ENCODE assay signal across 8 cellular contexts in genomic region chr6:34791842-34792604, GRCh38. TPM values are rescaled to one million over a fixed set of nuclear protein-coding genes. Genes with fewer than 3 reads are reported as not detected.
DNase-seq lines count a peak whose midpoint lies in the region; ATAC-seq, FAIRE-seq and TF ChIP-seq lines count a peak whose summit lies in the region.

Gene BLTP3A (plus strand): TSS chr6:34792083. CDS start chr6:34792251, 168 bp downstream.

- dilution Hi-C loops in endothelial cell of umbilical vein (cut with MboI; ENCODE audit: extremely low pct_ligation_motif_present, low sequenced_read_pairs) = no loop called here

- H3K4me3 ChIP-seq in endothelial cell of umbilical vein (replicated peaks in 1 of 3; ENCODE audit: insufficient read depth in 1 of 3, low read depth in 1 of 3, low read length in 3 of 3) = peak within 1 kb of the TSS; percentile 77 to 97 (median 82)

- H4K20me1 ChIP-seq in endothelial cell of umbilical vein (replicated peaks; ENCODE audit: control insufficient read depth, extremely low read depth, insufficient read depth, low read length) = peaks cover 2% of the 10 kb centered on the region

- H3K9me1 ChIP-seq in endothelial cell of umbilical vein (replicated peaks; ENCODE audit: control insufficient read depth, extremely low read depth, insufficient read depth, low read length) = no peaks in the 10 kb centered on the region

- H3K27ac ChIP-seq in endothelial cell of umbilical vein (ENCODE audit: insufficient read depth, low read depth, low read length) = peak within 1 kb of the TSS; percentile 48

- CTCF ChIA-PET in endothelial cell of umbilical vein (lab: Charles Lee) = interaction anchor here (1.0 to 2.9 kb wide), 19 partner anchors 9 to 448 kb away, joined by 3 to 14 read pairs (median 5); partner anchors contain the start of genes ANKS1A, ILRUN, SNRPC and TAF11

- intact Hi-C loops in endothelial cell of umbilical vein (cut with micrococcal nuclease) = loop anchor here (1.0 kb wide), 3 partner anchors 35 to 96 kb away; partner anchors contain the start of genes SNRPC and TAF11

- H3K4me2 ChIP-seq in endothelial cell of umbilical vein (ENCODE audit: insufficient read depth, low read length) = peak within 1 kb of the TSS; percentile 97

- TF ChIP-seq POLR2A in endothelial cell of umbilical vein (IDR thresholded peaks at IDR 0.05; ENCODE audit: low read depth, low read length) = peak; percentile 78

- POLR2A ChIA-PET in endothelial cell of umbilical vein (lab: Charles Lee) = interaction anchor here (0.9 kb wide), 1 partner anchor 96 kb away, joined by 3 read pairs; the partner anchor contains the start of gene TAF11

- no peaks in the 10 kb centered on the region for H3K9me3 ChIP-seq in endothelial cell of umbilical vein (replicated peaks; ENCODE audit: control insufficient read depth, insufficient read depth, low read length)

- TF ChIP-seq CTCF in endothelial cell of umbilical vein (IDR thresholded peaks at IDR 0.05; ENCODE audit: extremely low read depth in 1 of 2, insufficient read depth in 1 of 2, low read depth in 1 of 2, low read length in 2 of 2) = peak in 1 of 2 donors; percentile 6

- BruUV-seq in endothelial cell of umbilical vein (replicated peaks; lab: Mats Ljungman, UMichigan) = no TSS peak

- H2AFZ ChIP-seq in endothelial cell of umbilical vein (ENCODE audit: low read depth, low read length) = peak within 1 kb of the TSS; percentile 100

- peak; percentile 79 for ATAC-seq in GM19395 (IDR thresholded peaks at IDR 0.05; ENCODE audit: unreplicated experiment)
- peak; percentile 90 for ATAC-seq in HG03571 (IDR thresholded peaks at IDR 0.05; ENCODE audit: unreplicated experiment)

- H3K79me2 ChIP-seq in endothelial cell of umbilical vein (ENCODE audit: control insufficient read depth, insufficient read depth, low read length) = peaks cover 2% of the 10 kb centered on the region

- no peaks in the 10 kb centered on the region for H3K36me3 ChIP-seq in endothelial cell of umbilical vein (ENCODE audit: control insufficient read depth in 2 of 2, extremely low read depth in 1 of 2, insufficient read depth in 2 of 2, low read length in 2 of 2)

- no peaks in the 10 kb centered on the region for H3K27me3 ChIP-seq in endothelial cell of umbilical vein (ENCODE audit: control insufficient read depth in 2 of 2, insufficient read depth in 2 of 2, low read length in 2 of 2)

- peaks cover 21% of the 10 kb centered on the region for H3K4me1 ChIP-seq in endothelial cell of umbilical vein (ENCODE audit: control insufficient read depth, extremely low read depth, insufficient read depth, low read length)

- no peak for FAIRE-seq in endothelial cell of umbilical vein (lab: Jason Lieb, UNC)

- DNase-seq in CD1c-positive myeloid dendritic cell (ENCODE audit: extremely low spot score) (peak; percentile 92), NOMO-1 treated with DMSO at 0.1 percent for 48 hours (lab: John Stamatoyannopoulos, UW; ENCODE audit: unreplicated experiment) (peak; percentile 70), endothelial cell of umbilical vein (ENCODE audit: low read depth, low spot score) (peak; percentile 69), middle frontal gyrus (ENCODE audit: extremely low spot score, low spot score) (peak; percentile 73)
- peak; percentile 79 for DNase-seq in activated CD8-positive, alpha-beta memory T cell treated with anti-CD3 and anti-CD28 coated beads, Interleukin-2, amount 50 U/mL, for 4 hours
- peak; percentile 58 to 65 for DNase-seq in stimulated activated CD8-positive, alpha-beta memory T cell treated with anti-CD3 and anti-CD28 coated beads, Interleukin-2, amount 100 ng/mL, for 48 hours (ENCODE audit: low read depth in 2 of 2)

- peak within 1 kb of the TSS; percentile 68 for H3K9ac ChIP-seq in endothelial cell of umbilical vein (replicated peaks; ENCODE audit: extremely low read depth, insufficient read depth, low read length)

TF ChIP-seq in endothelial cell of umbilical vein, 7 proteins besides CTCF, POLR2A, EP300 and RAD21:
- no peak for TF ChIP-seq JUN (IDR thresholded peaks at IDR 0.05; ENCODE audit: borderline replicate concordance, insufficient read depth, insufficient read length, low read depth)
- no peak for TF ChIP-seq EZH2 (IDR thresholded peaks at IDR 0.05; ENCODE audit: borderline replicate concordance, low read depth, low read length, severe bottlenecking)
- TF ChIP-seq POLR2AphosphoS5 (IDR thresholded peaks at IDR 0.05; ENCODE audit: insufficient read depth, low read depth, low read length) = peak; percentile 83

RNA-seq across cellular contexts. Expression of gene BLTP3A, which starts in this region (rescaled TPM):
- 9.3 and 10.5 TPM in 2 replicates for total RNA-seq in endothelial cell of umbilical vein
- 4.2 and 4.6 TPM in 2 replicates for polyA plus RNA-seq in endothelial cell of umbilical vein
- polyA plus RNA-seq in endothelial cell of umbilical vein (2011; cell fraction: cytosol; rRNA removed) = 4.2 and 4.5 TPM in 2 replicates
- 6.8 and 8.0 TPM in 2 replicates for polyA plus RNA-seq in endothelial cell of umbilical vein (2011; cell fraction: nucleus; rRNA removed)
- polyA plus RNA-seq in endothelial cell of umbilical vein (2012) = 3.3 and 4.6 TPM in 2 replicates
- 21.7 and 22.6 TPM in 2 replicates for polyA minus RNA-seq in endothelial cell of umbilical vein
- 29.2 TPM for polyA minus RNA-seq in endothelial cell of umbilical vein (2011; cell fraction: cytosol; rRNA and poly(A)+ RNA removed)
- 9.4 and 11.2 TPM in 2 replicates for polyA minus RNA-seq in endothelial cell of umbilical vein (2011; cell fraction: nucleus; rRNA and poly(A)+ RNA removed)

Comparison
In these comparisons a context has a peak if more than half of its experiments do, and no peak if none do; other contexts are left out.
1. Peak in every context shown above with its lines: DNase-seq, ATAC-seq, H3K4me3 ChIP-seq and H3K27ac ChIP-seq.